ENCODE assay signal across 8 cellular contexts in genomic region chr2:9205963-9206948, GRCh38. TPM values are rescaled to one million over a fixed set of nuclear protein-coding genes. Genes with fewer than 3 reads are reported as not detected.
A peak's percentile ranks its signal among the peaks of the same experiment; 100 is the strongest.
DNase-seq lines count a peak whose midpoint lies in the region; ATAC-seq and TF ChIP-seq lines count a peak whose summit lies in the region.

Gene ASAP2, plus strand, starts transcription at chr2:9206812. Its CDS starts 293 bp downstream, at chr2:9207105.

- no peaks in the 10 kb centered on the region for H3K9me3 Mint-ChIP-seq in activated naive CD4-positive, alpha-beta T cell treated with anti-CD3 and anti-CD28 coated beads, Interleukin-2, amount 10 ng/mL, durations not matched to agents 7 days and 5 days
- no peaks in the 10 kb centered on the region for H3K9me3 Mint-ChIP-seq in type B pancreatic cell

- CTCF ChIA-PET in activated naive CD4-positive, alpha-beta T cell treated with anti-CD3 and anti-CD28 coated beads, Interleukin-2, amount 10 ng/mL, durations not matched to agents 7 days and 5 days (lab: Charles Lee), result interaction anchor here (0.8 to 1.3 kb wide), 2 partner anchors 282 to 1229 kb away, joined by 3 read pairs; no protein-coding TSS in a partner anchor

- H3K9me3 ChIP-seq in neural cell (ENCODE audit: low read length), result no peaks in the 10 kb centered on the region

- H3K27me3 ChIP-seq in neural cell (ENCODE audit: insufficient read depth, low read depth, low read length), result no peaks in the 10 kb centered on the region

- peaks cover 49% of the 10 kb centered on the region for H3K27me3 Mint-ChIP-seq in activated naive CD4-positive, alpha-beta T cell treated with anti-CD3 and anti-CD28 coated beads, Interleukin-2, amount 10 ng/mL, durations not matched to agents 7 days and 5 days
- H3K27me3 Mint-ChIP-seq in type B pancreatic cell, result no peaks in the 10 kb centered on the region

- H3K36me3 Mint-ChIP-seq in activated naive CD4-positive, alpha-beta T cell treated with anti-CD3 and anti-CD28 coated beads, Interleukin-2, amount 10 ng/mL, durations not matched to agents 7 days and 5 days, result no peaks in the 10 kb centered on the region
- H3K36me3 Mint-ChIP-seq in type B pancreatic cell, result peaks cover 5% of the 10 kb centered on the region

- TF ChIP-seq EP300 in neural cell (conservative IDR thresholded peaks at IDR 0.05; ENCODE audit: poor library complexity, severe bottlenecking), result peak; percentile 40

- peak within 1 kb of the TSS; percentile 67 for H3K4me3 Mint-ChIP-seq in activated naive CD4-positive, alpha-beta T cell treated with anti-CD3 and anti-CD28 coated beads, Interleukin-2, amount 10 ng/mL, durations not matched to agents 7 days and 5 days
- peak within 1 kb of the TSS; percentile 96 for H3K4me3 Mint-ChIP-seq in type B pancreatic cell

- peak; percentile 51 for ATAC-seq in GM18505 (IDR thresholded peaks at IDR 0.05; ENCODE audit: unreplicated experiment)
- peak; percentile 51 for ATAC-seq in HG03342 (IDR thresholded peaks at IDR 0.05; ENCODE audit: unreplicated experiment)

- no peaks in the 10 kb centered on the region for H3F3A ChIP-seq in neural cell (ENCODE audit: insufficient read depth, low read length, poor library complexity, severe bottlenecking)

- H3K9me2 ChIP-seq in neural cell (ENCODE audit: insufficient read depth, low read length), result no peaks in the 10 kb centered on the region

- H3K27ac Mint-ChIP-seq in activated naive CD4-positive, alpha-beta T cell treated with anti-CD3 and anti-CD28 coated beads, Interleukin-2, amount 10 ng/mL, durations not matched to agents 7 days and 5 days, result no peak within 1 kb of the TSS
- H3K27ac Mint-ChIP-seq in type B pancreatic cell, result peak within 1 kb of the TSS; percentile 82

- DNase-seq in AG08396 (ENCODE audit: low spot score), result peak; percentile 94
- DNase-seq in NCI-H82 (lab: John Stamatoyannopoulos, UW), result peak; percentile 84
- peak; percentile 53 for DNase-seq in activated naive CD4-positive, alpha-beta T cell treated with anti-CD3 and anti-CD28 coated beads, Interleukin-2, amount 10 ng/mL, durations not matched to agents 7 days and 5 days
- DNase-seq in germinal center (ENCODE audit: low spot score), result peak; percentile 65
- DNase-seq in type B pancreatic cell (ENCODE audit: extremely low spot score, unreplicated experiment), result peak; percentile 83

- H3K9ac ChIP-seq in neural cell (ENCODE audit: low read length), result peak within 1 kb of the TSS; percentile 80

- no peaks in the 10 kb centered on the region for H4K20me1 ChIP-seq in neural cell (ENCODE audit: insufficient read depth)

- peaks cover 35% of the 10 kb centered on the region for H3K79me2 ChIP-seq in neural cell (replicated peaks; ENCODE audit: insufficient read depth, low read length)

- no peaks in the 10 kb centered on the region for H3K36me3 ChIP-seq in neural cell (ENCODE audit: insufficient read depth, low read length)

- TF ChIP-seq CTCF in neural cell (IDR thresholded peaks at IDR 0.05; ENCODE audit: poor library complexity, severe bottlenecking) (peak; percentile 95), type B pancreatic cell (conservative IDR thresholded peaks at IDR 0.05) (peak; percentile 89)

- H3K27ac ChIP-seq in neural cell (ENCODE audit: low read length), result peak within 1 kb of the TSS; percentile 69

- TF ChIP-seq RAD21 in neural cell (conservative IDR thresholded peaks at IDR 0.05), result peak; percentile 74

- peak within 1 kb of the TSS; percentile 19 for H2AFZ ChIP-seq in neural cell (ENCODE audit: low read depth, low read length)

- peaks cover 7% of the 10 kb centered on the region for H3K4me1 Mint-ChIP-seq in activated naive CD4-positive, alpha-beta T cell treated with anti-CD3 and anti-CD28 coated beads, Interleukin-2, amount 10 ng/mL, durations not matched to agents 7 days and 5 days
- H3K4me1 Mint-ChIP-seq in type B pancreatic cell (ENCODE audit: unreplicated experiment), result peaks cover 31% of the 10 kb centered on the region

- TF ChIP-seq POLR2A in GM18505 (IDR thresholded peaks at IDR 0.05; ENCODE audit: borderline replicate concordance, extremely low read depth, insufficient read depth, insufficient read length), result no peak

- H3K4me3 ChIP-seq in neural cell (ENCODE audit: low read length), result peak within 1 kb of the TSS; percentile 97

- H3K4me2 ChIP-seq in neural cell (ENCODE audit: low read length), result peak within 1 kb of the TSS; percentile 54

TF ChIP-seq in neural cell, 6 proteins besides CTCF, POLR2A, EP300 and RAD21:
- peak; percentile 50 for TF ChIP-seq TAF1 (IDR thresholded peaks at IDR 0.05; ENCODE audit: low read depth)
- TF ChIP-seq REST (IDR thresholded peaks at IDR 0.05; ENCODE audit: borderline replicate concordance), result no peak
- TF ChIP-seq MXI1 (conservative IDR thresholded peaks at IDR 0.05; ENCODE audit: poor library complexity, severe bottlenecking), result peak; percentile 77
- peak; percentile 62 for TF ChIP-seq POLR2AphosphoS5 (IDR thresholded peaks at IDR 0.05)
- peak; percentile 81 for TF ChIP-seq SMC3 (conservative IDR thresholded peaks at IDR 0.05; ENCODE audit: poor library complexity)
- no peak for TF ChIP-seq EZH2 (IDR thresholded peaks at IDR 0.05; ENCODE audit: borderline replicate concordance, insufficient read depth, low read length, poor library complexity, severe bottlenecking)
TF ChIP-seq in neural cell: peak in this region for 4.

RNA-seq across cellular contexts. Expression of gene ASAP2, which starts in this region (rescaled TPM):
- polyA plus RNA-seq in neural cell, result 41.0 and 54.6 TPM in 2 replicates
- polyA minus RNA-seq in neural cell, result 74.3 and 91.7 TPM in 2 replicates
- total RNA-seq in type B pancreatic cell (ENCODE audit: low replicate concordance), result 45.6 and 49.6 TPM in 2 replicates

Comparison
In these comparisons a context has a peak if more than half of its experiments do, and no peak if none do; other contexts are left out.
1. Peak in every context shown above with its lines: DNase-seq, ATAC-seq, H3K4me3 ChIP-seq and H3K27ac ChIP-seq.